ENCODE assay signal across 8 cellular contexts in the genomic region with DNA sequence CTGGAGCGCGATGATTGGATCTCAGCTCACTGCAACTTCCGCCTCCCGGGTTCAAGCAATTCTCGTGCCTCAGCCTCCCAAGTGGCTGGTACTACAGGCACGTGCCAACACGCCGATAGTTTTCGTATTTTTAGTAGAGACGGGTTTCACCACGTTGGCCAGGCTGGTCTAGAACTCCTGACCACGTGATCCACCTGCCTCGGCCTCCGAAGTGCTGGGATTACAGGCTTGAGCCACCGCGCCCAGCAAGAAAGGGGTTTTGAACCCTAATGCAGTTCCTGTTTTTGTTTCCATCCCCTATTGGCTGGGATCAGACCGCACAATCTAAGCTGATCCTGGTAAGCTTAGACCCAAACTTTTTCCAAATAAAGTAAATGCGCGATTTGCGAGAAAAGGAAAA. TPM values are rescaled to one million over a fixed set of nuclear protein-coding genes. Genes with fewer than 3 reads are reported as not detected.
DNase-seq lines count a peak whose midpoint lies in the region; ATAC-seq and TF ChIP-seq lines count a peak whose summit lies in the region.

No MANE protein-coding gene starts in this region.

- no peaks in the 10 kb centered on the region for H3K36me3 ChIP-seq in CD8-positive, alpha-beta memory T cell (ENCODE audit: insufficient read depth, low read length)
- peaks cover 0 to 23% of the 10 kb centered on the region in 2 donors for H3K36me3 ChIP-seq in gastroesophageal sphincter

- peak overlapping the region; percentile 93 for H3K4me3 ChIP-seq in CD8-positive, alpha-beta memory T cell (ENCODE audit: low read length)
- H3K4me3 ChIP-seq in gastroesophageal sphincter, result peak overlapping the region; percentile 50 to 69

- H3K9me3 ChIP-seq in CD8-positive, alpha-beta memory T cell (ENCODE audit: low read length), result peaks cover 4% of the 10 kb centered on the region
- H3K9me3 ChIP-seq in gastroesophageal sphincter, result no peaks in the 10 kb centered on the region

- no peak for DNase-seq in CD8-positive, alpha-beta memory T cell
- DNase-seq in WTC11 (ENCODE audit: low spot score), result peak; percentile 21
- DNase-seq in progenitor cell of endocrine pancreas (ENCODE audit: low spot score, unreplicated experiment), result no peak
- DNase-seq in DMS53 (lab: John Stamatoyannopoulos, UW), result no peak

- no peak for TF ChIP-seq POLR2A in gastroesophageal sphincter (IDR thresholded peaks at IDR 0.05)

- CTCF ChIA-PET in CD8-positive, alpha-beta memory T cell (lab: Charles Lee), result interaction anchor here (0.8 to 3.3 kb wide), 2 partner anchors 95 to 120 kb away, joined by 3 to 14 read pairs; partner anchors contain the start of gene ZNF737
- CTCF ChIA-PET in WTC11 (lab: Charles Lee), result interaction anchor here (0.6 to 1.9 kb wide), 2 partner anchors 15 to 103 kb away, joined by 3 to 7 read pairs; no protein-coding TSS in a partner anchor

- TF ChIP-seq EP300 in gastroesophageal sphincter (IDR thresholded peaks at IDR 0.05), result no peak

- no peak for TF ChIP-seq CTCF in WTC11 (IDR thresholded peaks at IDR 0.05)
- TF ChIP-seq CTCF in gastroesophageal sphincter (IDR thresholded peaks at IDR 0.05), result no peak
- no peak for TF ChIP-seq CTCF in progenitor cell of endocrine pancreas (IDR thresholded peaks at IDR 0.05; ENCODE audit: unreplicated experiment)

- peaks cover 56 to 87% (median 62%) of the 10 kb centered on the region in 3 donors for H3K4me1 Mint-ChIP-seq in CD8-positive, alpha-beta memory T cell
- peaks cover 36% of the 10 kb centered on the region for H3K4me1 Mint-ChIP-seq in WTC11
- H3K4me1 Mint-ChIP-seq in progenitor cell of endocrine pancreas (ENCODE audit: low read depth), result peaks cover 53% of the 10 kb centered on the region

- peaks cover 0 to 1% of the 10 kb centered on the region in 2 donors for H3K27me3 Mint-ChIP-seq in CD8-positive, alpha-beta memory T cell
- H3K27me3 Mint-ChIP-seq in WTC11 (ENCODE audit: low read depth), result peaks cover 3% of the 10 kb centered on the region; the same call in 1 of the 2 replicates
- H3K27me3 Mint-ChIP-seq in progenitor cell of endocrine pancreas, result no peaks in the 10 kb centered on the region

- POLR2A ChIA-PET in CD8-positive, alpha-beta memory T cell (lab: Charles Lee), result interaction anchor here (1.4 to 1.9 kb wide), 4 partner anchors 95 to 262 kb away, joined by 6 to 30 read pairs (median 11); partner anchors contain the start of genes ZNF66, ZNF737 and ZNF85
- POLR2A ChIA-PET in WTC11 (lab: Charles Lee), result interaction anchor here (1.4 to 1.6 kb wide), 3 partner anchors 95 to 339 kb away, joined by 4 to 17 read pairs (median 11); partner anchors contain the start of genes ZNF66 and ZNF737

- H3K27ac Mint-ChIP-seq in CD8-positive, alpha-beta memory T cell, result peak overlapping the region; percentile 82 to 97 (median 96)
- H3K27ac Mint-ChIP-seq in WTC11 (peak overlapping the region; percentile 88), progenitor cell of endocrine pancreas (peak overlapping the region; percentile 100)

- 6 to 34% methylated on average over 7 to 16 of the region's 20 CpGs for WGBS in gastroesophageal sphincter (ENCODE audit: low coverage in 1 of 2), 2 donors

- H3K36me3 Mint-ChIP-seq in CD8-positive, alpha-beta memory T cell, result peaks cover 14 to 47% (median 37%) of the 10 kb centered on the region in 3 donors
- peaks cover 25% of the 10 kb centered on the region for H3K36me3 Mint-ChIP-seq in WTC11
- H3K36me3 Mint-ChIP-seq in progenitor cell of endocrine pancreas (ENCODE audit: insufficient read depth), result peaks cover 27% of the 10 kb centered on the region

- no peaks in the 10 kb centered on the region for H3K27me3 ChIP-seq in CD8-positive, alpha-beta memory T cell (ENCODE audit: insufficient read depth, low read length, poor library complexity, severe bottlenecking)
- no peaks in the 10 kb centered on the region for H3K27me3 ChIP-seq in gastroesophageal sphincter

- peak overlapping the region; percentile 81 for H3K27ac ChIP-seq in CD8-positive, alpha-beta memory T cell (ENCODE audit: low read depth, low read length)
- H3K27ac ChIP-seq in gastroesophageal sphincter, result peak overlapping the region; percentile 27 to 90 (median 89)

- no peak for ATAC-seq in WTC11
- ATAC-seq in gastroesophageal sphincter, result no peak
- no peak for ATAC-seq in GM18498 (IDR thresholded peaks at IDR 0.05; ENCODE audit: unreplicated experiment)
- ATAC-seq in HG03280 (IDR thresholded peaks at IDR 0.05; ENCODE audit: unreplicated experiment), result no peak
- ATAC-seq in GM18867 (IDR thresholded peaks at IDR 0.05; ENCODE audit: unreplicated experiment), result no peak

- H3K4me1 ChIP-seq in CD8-positive, alpha-beta memory T cell (ENCODE audit: insufficient read depth, low read length), result peaks cover 7% of the 10 kb centered on the region
- H3K4me1 ChIP-seq in gastroesophageal sphincter, result peaks cover 0 to 49% (median 8%) of the 10 kb centered on the region in 3 donors

- peaks cover 11 to 34% (median 20%) of the 10 kb centered on the region in 5 donors for H3K9me3 Mint-ChIP-seq in CD8-positive, alpha-beta memory T cell
- no peaks in the 10 kb centered on the region for H3K9me3 Mint-ChIP-seq in WTC11
- H3K9me3 Mint-ChIP-seq in progenitor cell of endocrine pancreas (ENCODE audit: low read depth), result peaks cover 4% of the 10 kb centered on the region

- peak overlapping the region; percentile 92 to 98 (median 94) for H3K4me3 Mint-ChIP-seq in CD8-positive, alpha-beta memory T cell
- H3K4me3 Mint-ChIP-seq in WTC11 (peak overlapping the region; percentile 96), progenitor cell of endocrine pancreas (ENCODE audit: low read depth) (peak overlapping the region; percentile 98)

TF ChIP-seq in WTC11, 78 proteins besides CTCF, POLR2A, EP300 and RAD21 (continues in another document):
- TF ChIP-seq ZNF138 (CRISPR knock-in tag; conservative IDR thresholded peaks at IDR 0.05) (no peak), FOXK1 (CRISPR knock-in tag; IDR thresholded peaks at IDR 0.05) (no peak), USF2 (CRISPR knock-in tag; IDR thresholded peaks at IDR 0.05) (peak; percentile 82), SMAD4 (CRISPR knock-in tag; IDR thresholded peaks at IDR 0.05) (no peak), USF1 (CRISPR knock-in tag; IDR thresholded peaks at IDR 0.05) (peak; percentile 76; the same call in 1 of the 2 replicates), JUN (CRISPR knock-in tag; IDR thresholded peaks at IDR 0.05) (no peak), GRHL2 (CRISPR knock-in tag; IDR thresholded peaks at IDR 0.05; ENCODE audit: insufficient replicate concordance, severe bottlenecking) (no peak)
- TF ChIP-seq, protein P1, sequence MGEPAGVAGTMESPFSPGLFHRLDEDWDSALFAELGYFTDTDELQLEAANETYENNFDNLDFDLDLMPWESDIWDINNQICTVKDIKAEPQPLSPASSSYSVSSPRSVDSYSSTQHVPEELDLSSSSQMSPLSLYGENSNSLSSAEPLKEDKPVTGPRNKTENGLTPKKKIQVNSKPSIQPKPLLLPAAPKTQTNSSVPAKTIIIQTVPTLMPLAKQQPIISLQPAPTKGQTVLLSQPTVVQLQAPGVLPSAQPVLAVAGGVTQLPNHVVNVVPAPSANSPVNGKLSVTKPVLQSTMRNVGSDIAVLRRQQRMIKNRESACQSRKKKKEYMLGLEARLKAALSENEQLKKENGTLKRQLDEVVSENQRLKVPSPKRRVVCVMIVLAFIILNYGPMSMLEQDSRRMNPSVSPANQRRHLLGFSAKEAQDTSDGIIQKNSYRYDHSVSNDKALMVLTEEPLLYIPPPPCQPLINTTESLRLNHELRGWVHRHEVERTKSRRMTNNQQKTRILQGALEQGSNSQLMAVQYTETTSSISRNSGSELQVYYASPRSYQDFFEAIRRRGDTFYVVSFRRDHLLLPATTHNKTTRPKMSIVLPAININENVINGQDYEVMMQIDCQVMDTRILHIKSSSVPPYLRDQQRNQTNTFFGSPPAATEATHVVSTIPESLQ (CRISPR knock-in tag; IDR thresholded peaks at IDR 0.05), result no peak
- TF ChIP-seq, protein P2, sequence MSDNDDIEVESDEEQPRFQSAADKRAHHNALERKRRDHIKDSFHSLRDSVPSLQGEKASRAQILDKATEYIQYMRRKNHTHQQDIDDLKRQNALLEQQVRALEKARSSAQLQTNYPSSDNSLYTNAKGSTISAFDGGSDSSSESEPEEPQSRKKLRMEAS (CRISPR knock-in tag; IDR thresholded peaks at IDR 0.05), result peak; percentile 63; the same call in 1 of the 2 replicates
- TF ChIP-seq, protein P3, sequence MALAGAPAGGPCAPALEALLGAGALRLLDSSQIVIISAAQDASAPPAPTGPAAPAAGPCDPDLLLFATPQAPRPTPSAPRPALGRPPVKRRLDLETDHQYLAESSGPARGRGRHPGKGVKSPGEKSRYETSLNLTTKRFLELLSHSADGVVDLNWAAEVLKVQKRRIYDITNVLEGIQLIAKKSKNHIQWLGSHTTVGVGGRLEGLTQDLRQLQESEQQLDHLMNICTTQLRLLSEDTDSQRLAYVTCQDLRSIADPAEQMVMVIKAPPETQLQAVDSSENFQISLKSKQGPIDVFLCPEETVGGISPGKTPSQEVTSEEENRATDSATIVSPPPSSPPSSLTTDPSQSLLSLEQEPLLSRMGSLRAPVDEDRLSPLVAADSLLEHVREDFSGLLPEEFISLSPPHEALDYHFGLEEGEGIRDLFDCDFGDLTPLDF (CRISPR knock-in tag; IDR thresholded peaks at IDR 0.05), result no peak

RNA-seq across cellular contexts. Expression of gene ZNF626, which starts 0.9 kb away (rescaled TPM):
- total RNA-seq in CD8-positive, alpha-beta memory T cell, result 10 to 100 TPM in 1 of 2 experiments, 1 to 10 TPM in 1; 9.9 to 11.2 TPM
- 17.4 TPM for polyA plus RNA-seq in CD8-positive, alpha-beta memory T cell
- total RNA-seq in WTC11 (2021), result 15.5 to 24.4 TPM (median 17.6 TPM) in 3 replicates
- 10 to 100 TPM; 13.3 to 27.1 (median 14.6) TPM for total RNA-seq in gastroesophageal sphincter
- 35.7 and 36.2 TPM in 2 replicates for total RNA-seq in progenitor cell of endocrine pancreas
